ENCODE assay signal across 30 cellular contexts in genomic region chr10:74300651-74301050, GRCh38.
DNase-seq lines count a peak whose midpoint lies in the region; ATAC-seq and TF ChIP-seq lines count a peak whose summit lies in the region.
"Had no signal": no experiment of that assay in that cellular context is flagged by ENCODE, and none has a peak within 500 bp of the region (broad histone marks: within the 10 kb centered on the region; RNA-seq: fewer than 3 reads in every experiment).

No MANE protein-coding gene starts in this region.

- no peak overlapping the region for H2AFZ ChIP-seq in mammary epithelial cell (ENCODE audit: low read depth, low read length)

- no peaks in the 10 kb centered on the region for H3K36me3 Mint-ChIP-seq in MCF 10A (ENCODE audit: insufficient read depth, unreplicated experiment)
- H3K36me3 Mint-ChIP-seq: activated naive CD4-positive, alpha-beta T cell treated with anti-CD3 and anti-CD28 coated beads, Interleukin-2, amount 10 ng/mL, durations not matched to agents 7 days and 5 days had no signal

- H3K27ac ChIP-seq in mammary epithelial cell (ENCODE audit: insufficient read depth, low read depth, low read length) (no peak overlapping the region), SK-N-MC (peak overlapping the region; percentile 67; the same call in 1 of the 2 replicates), upper lobe of right lung (no peak overlapping the region)
- H3K27ac ChIP-seq: 22Rv1, adrenal gland, body of pancreas, esophagus squamous epithelium, foreskin keratinocyte, left lung, right atrium auricular region had no signal

- H3K9me3 ChIP-seq in mammary epithelial cell (replicated peaks; ENCODE audit: insufficient read depth, low read length) (no peaks in the 10 kb centered on the region), SK-N-MC (ENCODE audit: low read depth, low read length) (no peaks in the 10 kb centered on the region), upper lobe of right lung (no peaks in the 10 kb centered on the region)
- H3K9me3 ChIP-seq: adrenal gland, body of pancreas, esophagus squamous epithelium, heart left ventricle, left lung, right atrium auricular region had no signal

- CTCF ChIA-PET in MCF 10A (lab: Yijun Ruan, JAX) (interaction anchor here (1.0 kb wide), 1 partner anchor 12 kb away, joined by 3 read pairs; no protein-coding TSS in a partner anchor), mammary epithelial cell (lab: Charles Lee; ENCODE audit: low non-redundant PET) (no interaction called here)

- intact Hi-C loops in MCF 10A (cut with micrococcal nuclease) (no loop called here), mammary epithelial cell (cut with micrococcal nuclease) (no loop called here), upper lobe of right lung (cut with DNase I) (no loop called here), left ventricle myocardium superior (cut with micrococcal nuclease) (no loop called here)

- H3K4me1 ChIP-seq in mammary epithelial cell (ENCODE audit: insufficient read depth, low read length): no peaks in the 10 kb centered on the region
- H3K4me1 ChIP-seq in upper lobe of right lung: no peaks in the 10 kb centered on the region
- H3K4me1 ChIP-seq: adrenal gland, body of pancreas, esophagus squamous epithelium, foreskin keratinocyte, right atrium auricular region had no signal

- POLR2A ChIA-PET in MCF 10A (lab: Yijun Ruan, JAX): interaction anchor here (0.6 kb wide), 1 partner anchor 232 kb away, joined by 4 read pairs; no protein-coding TSS in a partner anchor

- no peaks in the 10 kb centered on the region for H3K27me3 ChIP-seq in mammary epithelial cell (ENCODE audit: insufficient read depth, low read length)
- H3K27me3 ChIP-seq in upper lobe of right lung: no peaks in the 10 kb centered on the region
- H3K27me3 ChIP-seq: adrenal gland, body of pancreas, esophagus squamous epithelium, foreskin keratinocyte, heart left ventricle, left lung, right atrium auricular region had no signal

- H3K36me3 ChIP-seq in mammary epithelial cell (ENCODE audit: insufficient read depth, low read length) (no peaks in the 10 kb centered on the region), SK-N-MC (ENCODE audit: insufficient read depth, low read length) (no peaks in the 10 kb centered on the region), upper lobe of right lung (no peaks in the 10 kb centered on the region)
- H3K36me3 ChIP-seq: adrenal gland, esophagus squamous epithelium, heart left ventricle, left lung, right atrium auricular region had no signal

- H3K4me1 Mint-ChIP-seq in MCF 10A (ENCODE audit: insufficient read depth, unreplicated experiment): peaks cover under 1% of the 10 kb centered on the region
- H3K4me1 Mint-ChIP-seq: activated naive CD4-positive, alpha-beta T cell treated with anti-CD3 and anti-CD28 coated beads, Interleukin-2, amount 10 ng/mL, durations not matched to agents 7 days and 5 days had no signal

- TF ChIP-seq CTCF in MCF 10A (IDR thresholded peaks at IDR 0.05; ENCODE audit: unreplicated experiment): no peak
- no peak for TF ChIP-seq CTCF in mammary epithelial cell (conservative IDR thresholded peaks at IDR 0.05 in 1 of 2, IDR thresholded peaks at IDR 0.05 in 1 of 2; ENCODE audit: extremely low read depth in 1 of 2, insufficient read depth in 1 of 2, low read depth in 1 of 2, low read length in 2 of 2)
- TF ChIP-seq CTCF in upper lobe of right lung (IDR thresholded peaks at IDR 0.05): no peak

- H3K4me3 ChIP-seq in mammary epithelial cell (replicated peaks in 1 of 3; ENCODE audit: insufficient read depth in 1 of 3, low read depth in 2 of 3, low read length in 3 of 3): no peak overlapping the region
- H3K4me3 ChIP-seq in SK-N-MC: no peak overlapping the region
- H3K4me3 ChIP-seq in upper lobe of right lung: no peak overlapping the region
- H3K4me3 ChIP-seq: adrenal gland, body of pancreas, esophagus squamous epithelium, heart left ventricle, left lung, right atrium auricular region had no signal

- peak overlapping the region; percentile 33 for H3K27ac Mint-ChIP-seq in MCF 10A (ENCODE audit: low read depth, unreplicated experiment)
- H3K27ac Mint-ChIP-seq: activated naive CD4-positive, alpha-beta T cell treated with anti-CD3 and anti-CD28 coated beads, Interleukin-2, amount 10 ng/mL, durations not matched to agents 7 days and 5 days; activated T-helper 1 cell treated with anti-CD3 and anti-CD28 coated beads, Interleukin-12 subunit alpha, Interleukin-12 subunit beta, Interleukin-2, Interleukin-4 antibody, amounts not matched to agents 30 ng/mL and 10 ng/mL and 1 ng/mL, durations not matched to agents 14 hours and 24 hours and 36 hours; T-helper 17 cell had no signal

- no peak overlapping the region for H3K4me2 ChIP-seq in mammary epithelial cell (ENCODE audit: insufficient read depth, low read depth, low read length)

- BruUV-seq in MCF 10A (replicated peaks; lab: Mats Ljungman, UMichigan): no TSS peak
- BruUV-seq in mammary epithelial cell (replicated peaks; lab: Mats Ljungman, UMichigan): no TSS peak

- in situ Hi-C loops in mammary epithelial cell (cut with MboI; ENCODE audit: low sequenced_read_pairs in 2 of 2): no loop called here

- peaks cover 50% of the 10 kb centered on the region for H3K79me2 ChIP-seq in mammary epithelial cell (ENCODE audit: insufficient read depth, low read length)

- H3K4me3 Mint-ChIP-seq in MCF 10A (ENCODE audit: unreplicated experiment): no peak overlapping the region
- H3K4me3 Mint-ChIP-seq: activated naive CD4-positive, alpha-beta T cell treated with anti-CD3 and anti-CD28 coated beads, Interleukin-2, amount 10 ng/mL, durations not matched to agents 7 days and 5 days; activated T-helper 1 cell treated with anti-CD3 and anti-CD28 coated beads, Interleukin-12 subunit alpha, Interleukin-12 subunit beta, Interleukin-2, Interleukin-4 antibody, amounts not matched to agents 30 ng/mL and 10 ng/mL and 1 ng/mL, durations not matched to agents 14 hours and 24 hours and 36 hours; T-helper 17 cell had no signal

- ATAC-seq in upper lobe of right lung: peak; percentile 24
- no peak for ATAC-seq in HG03342 (IDR thresholded peaks at IDR 0.05; ENCODE audit: unreplicated experiment)
- no peak for ATAC-seq in left ventricle myocardium superior
- ATAC-seq: body of pancreas, foreskin keratinocyte, heart left ventricle, left lung, T-helper 17 cell had no signal

- no peaks in the 10 kb centered on the region for H4K20me1 ChIP-seq in mammary epithelial cell (ENCODE audit: insufficient read depth, low read length)

- DNase-seq in MCF 10A (ENCODE audit: unreplicated experiment): no peak
- no peak for DNase-seq in mammary epithelial cell
- peak; percentile 90 for DNase-seq in MV-4-11 (lab: John Stamatoyannopoulos, UW)
- DNase-seq in SK-N-MC (ENCODE audit: low read depth, low spot score): no peak
- DNase-seq in upper lobe of right lung: no peak
- DNase-seq in retina: no peak
- DNase-seq in left ventricle myocardium superior: no peak
- DNase-seq: activated CD4-positive, alpha-beta T cell treated with anti-CD3 and anti-CD28 coated beads, Interleukin-2, amount 50 U/mL, for 48 hours; activated CD4-positive, CD25-positive, alpha-beta regulatory T cell treated with anti-CD3 and anti-CD28 coated beads, Interleukin-2, amount 50 U/mL, for 72 hours; activated CD8-positive, alpha-beta memory T cell treated with anti-CD3 and anti-CD28 coated beads, Interleukin-2, amount 50 U/mL, for 4 hours; activated naive CD4-positive, alpha-beta T cell treated with anti-CD3 and anti-CD28 coated beads, Interleukin-2, amount 10 ng/mL, durations not matched to agents 7 days and 5 days; adrenal gland; body of pancreas; DMS 273 treated with DMSO at 0.1 percent for 48 hours; esophagus squamous epithelium; foreskin keratinocyte; heart left ventricle; islet precursor cell; KBM-7; left lung; MM.1S; NCI-H146; NCI-H774; small intestine; stimulated activated naive CD4-positive, alpha-beta T cell treated with Interleukin-2 at 50 U/mL for 16 hours; T-helper 17 cell had no signal

- no peaks in the 10 kb centered on the region for H3K27me3 Mint-ChIP-seq in MCF 10A (ENCODE audit: insufficient read depth, unreplicated experiment)
- H3K27me3 Mint-ChIP-seq: activated naive CD4-positive, alpha-beta T cell treated with anti-CD3 and anti-CD28 coated beads, Interleukin-2, amount 10 ng/mL, durations not matched to agents 7 days and 5 days; T-helper 17 cell had no signal

- no peaks in the 10 kb centered on the region for H3K9me3 Mint-ChIP-seq in MCF 10A (ENCODE audit: unreplicated experiment)
- H3K9me3 Mint-ChIP-seq: activated naive CD4-positive, alpha-beta T cell treated with anti-CD3 and anti-CD28 coated beads, Interleukin-2, amount 10 ng/mL, durations not matched to agents 7 days and 5 days had no signal

- dilution Hi-C loops in mammary epithelial cell (cut with HindIII; ENCODE audit: low sequenced_read_pairs): no loop called here

- H3K9ac ChIP-seq in mammary epithelial cell (ENCODE audit: insufficient read depth, low read length): no peak overlapping the region
- no peak overlapping the region for H3K9ac ChIP-seq in SK-N-MC (ENCODE audit: insufficient read length)

- 40% methylated on average over 1 of the region's 1 CpG for WGBS in mammary epithelial cell (ENCODE audit: low coverage, missing lambda C conversion rate)
